Comparison of ENCODE assay signal across 2 cellular contexts in the genomic region with DNA sequence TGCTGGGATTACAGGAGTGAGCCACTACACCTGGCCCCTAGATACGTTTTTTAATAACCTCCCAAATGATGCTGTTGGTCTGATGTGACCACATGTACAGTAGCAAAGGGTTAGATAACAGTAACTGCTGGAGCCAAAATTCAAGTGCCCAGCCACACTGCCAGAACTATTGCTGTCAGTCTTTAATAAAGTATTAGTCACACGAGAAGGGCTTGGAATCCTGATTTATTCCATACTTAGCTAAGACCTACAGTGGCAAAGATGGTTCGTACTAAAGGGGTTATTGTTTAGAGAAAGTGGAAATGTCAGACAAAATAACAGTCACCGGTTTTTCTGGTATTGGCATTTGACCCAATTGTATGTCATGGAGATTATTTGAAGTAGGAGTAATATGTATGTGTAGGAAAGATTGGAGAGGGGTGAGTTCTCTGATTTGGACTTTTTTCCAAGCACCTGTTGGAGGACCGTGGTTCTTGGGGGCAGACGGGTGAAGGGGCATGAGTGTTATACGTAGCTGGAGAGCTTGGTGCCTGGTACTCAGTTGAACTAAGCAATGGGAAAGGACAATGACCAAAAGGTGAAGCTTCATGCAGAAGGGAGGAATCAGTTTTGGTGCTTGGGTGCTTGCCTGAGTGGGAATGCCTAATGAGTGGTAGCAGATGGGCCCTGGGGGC.
TF ChIP-seq lines count a peak whose summit lies in the region.

No MANE protein-coding gene starts in this region.

TF ChIP-seq in A549, 52 proteins besides CTCF, POLR2A, EP300 and RAD21 (continued from another document):
- TF ChIP-seq, protein P1, sequence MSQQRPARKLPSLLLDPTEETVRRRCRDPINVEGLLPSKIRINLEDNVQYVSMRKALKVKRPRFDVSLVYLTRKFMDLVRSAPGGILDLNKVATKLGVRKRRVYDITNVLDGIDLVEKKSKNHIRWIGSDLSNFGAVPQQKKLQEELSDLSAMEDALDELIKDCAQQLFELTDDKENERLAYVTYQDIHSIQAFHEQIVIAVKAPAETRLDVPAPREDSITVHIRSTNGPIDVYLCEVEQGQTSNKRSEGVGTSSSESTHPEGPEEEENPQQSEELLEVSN (IDR thresholded peaks at IDR 0.05; ENCODE audit: borderline replicate concordance, low read depth): no peak
- TF ChIP-seq EHMT2 (IDR thresholded peaks at IDR 0.05; ENCODE audit: low read depth) (no peak), JUN (IDR thresholded peaks at IDR 0.05) (peak in 1 of 2 experiments; percentile 27; a peak in 2 of 5 replicates), BHLHE40 (IDR thresholded peaks at IDR 0.05; ENCODE audit: low read depth, low read length) (no peak), HOXA7 (CRISPR knock-in tag; IDR thresholded peaks at IDR 0.05) (0 out of 2 replicates have a peak, but pooled peaks have one; percentile 73), NFE2L2 (conservative IDR thresholded peaks at IDR 0.05; ENCODE audit: low read length) (no peak), FOSB (CRISPR knock-in tag; IDR thresholded peaks at IDR 0.05) (peak; percentile 92), JUNB (IDR thresholded peaks at IDR 0.05) (no peak), SREBF2 (IDR thresholded peaks at IDR 0.05) (no peak), TFCP2L1 (CRISPR knock-in tag; IDR thresholded peaks at IDR 0.05) (peak; percentile 28; the same call in 1 of the 2 replicates)
- TF ChIP-seq, protein P2, sequence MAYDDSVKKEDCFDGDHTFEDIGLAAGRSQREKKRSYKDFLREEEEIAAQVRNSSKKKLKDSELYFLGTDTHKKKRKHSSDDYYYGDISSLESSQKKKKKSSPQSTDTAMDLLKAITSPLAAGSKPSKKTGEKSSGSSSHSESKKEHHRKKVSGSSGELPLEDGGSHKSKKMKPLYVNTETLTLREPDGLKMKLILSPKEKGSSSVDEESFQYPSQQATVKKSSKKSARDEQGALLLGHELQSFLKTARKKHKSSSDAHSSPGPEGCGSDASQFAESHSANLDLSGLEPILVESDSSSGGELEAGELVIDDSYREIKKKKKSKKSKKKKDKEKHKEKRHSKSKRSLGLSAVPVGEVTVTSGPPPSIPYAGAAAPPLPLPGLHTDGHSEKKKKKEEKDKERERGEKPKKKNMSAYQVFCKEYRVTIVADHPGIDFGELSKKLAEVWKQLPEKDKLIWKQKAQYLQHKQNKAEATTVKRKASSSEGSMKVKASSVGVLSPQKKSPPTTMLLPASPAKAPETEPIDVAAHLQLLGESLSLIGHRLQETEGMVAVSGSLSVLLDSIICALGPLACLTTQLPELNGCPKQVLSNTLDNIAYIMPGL (CRISPR knock-in tag; IDR thresholded peaks at IDR 0.05; ENCODE audit: borderline replicate concordance): no peak

TF ChIP-seq in SK-N-SH, 30 proteins besides CTCF, POLR2A, EP300 and RAD21 (continued from another document):
- TF ChIP-seq, protein P3, sequence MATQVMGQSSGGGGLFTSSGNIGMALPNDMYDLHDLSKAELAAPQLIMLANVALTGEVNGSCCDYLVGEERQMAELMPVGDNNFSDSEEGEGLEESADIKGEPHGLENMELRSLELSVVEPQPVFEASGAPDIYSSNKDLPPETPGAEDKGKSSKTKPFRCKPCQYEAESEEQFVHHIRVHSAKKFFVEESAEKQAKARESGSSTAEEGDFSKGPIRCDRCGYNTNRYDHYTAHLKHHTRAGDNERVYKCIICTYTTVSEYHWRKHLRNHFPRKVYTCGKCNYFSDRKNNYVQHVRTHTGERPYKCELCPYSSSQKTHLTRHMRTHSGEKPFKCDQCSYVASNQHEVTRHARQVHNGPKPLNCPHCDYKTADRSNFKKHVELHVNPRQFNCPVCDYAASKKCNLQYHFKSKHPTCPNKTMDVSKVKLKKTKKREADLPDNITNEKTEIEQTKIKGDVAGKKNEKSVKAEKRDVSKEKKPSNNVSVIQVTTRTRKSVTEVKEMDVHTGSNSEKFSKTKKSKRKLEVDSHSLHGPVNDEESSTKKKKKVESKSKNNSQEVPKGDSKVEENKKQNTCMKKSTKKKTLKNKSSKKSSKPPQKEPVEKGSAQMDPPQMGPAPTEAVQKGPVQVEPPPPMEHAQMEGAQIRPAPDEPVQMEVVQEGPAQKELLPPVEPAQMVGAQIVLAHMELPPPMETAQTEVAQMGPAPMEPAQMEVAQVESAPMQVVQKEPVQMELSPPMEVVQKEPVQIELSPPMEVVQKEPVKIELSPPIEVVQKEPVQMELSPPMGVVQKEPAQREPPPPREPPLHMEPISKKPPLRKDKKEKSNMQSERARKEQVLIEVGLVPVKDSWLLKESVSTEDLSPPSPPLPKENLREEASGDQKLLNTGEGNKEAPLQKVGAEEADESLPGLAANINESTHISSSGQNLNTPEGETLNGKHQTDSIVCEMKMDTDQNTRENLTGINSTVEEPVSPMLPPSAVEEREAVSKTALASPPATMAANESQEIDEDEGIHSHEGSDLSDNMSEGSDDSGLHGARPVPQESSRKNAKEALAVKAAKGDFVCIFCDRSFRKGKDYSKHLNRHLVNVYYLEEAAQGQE (IDR thresholded peaks at IDR 0.05; ENCODE audit: low read depth, low read length): no peak
- TF ChIP-seq MEF2A (IDR thresholded peaks at IDR 0.05; ENCODE audit: borderline replicate concordance, low read depth) (no peak), NRF1 (IDR thresholded peaks at IDR 0.05; ENCODE audit: low read depth, low read length) (no peak), NFIC (IDR thresholded peaks at IDR 0.05; ENCODE audit: borderline replicate concordance) (no peak), FOXM1 (IDR thresholded peaks at IDR 0.05; ENCODE audit: low read depth) (no peak), RFX5 (IDR thresholded peaks at IDR 0.05; ENCODE audit: low read length) (no peak), SMC3 (IDR thresholded peaks at IDR 0.05; ENCODE audit: low read depth, low read length) (no peak), YY1 (IDR thresholded peaks at IDR 0.05; ENCODE audit: low read depth) (no peak), TEAD4 (IDR thresholded peaks at IDR 0.05; ENCODE audit: borderline replicate concordance, insufficient read depth) (no peak), POLR2AphosphoS5 (IDR thresholded peaks at IDR 0.05; ENCODE audit: low read depth, low read length) (no peak), ELF1 (IDR thresholded peaks at IDR 0.05) (no peak), FOSL2 (IDR thresholded peaks at IDR 0.05; ENCODE audit: borderline replicate concordance, low read depth) (no peak), CHD2 (IDR thresholded peaks at IDR 0.05; ENCODE audit: low read length, partially characterized antibody) (no peak)
- TF ChIP-seq, protein P4, sequence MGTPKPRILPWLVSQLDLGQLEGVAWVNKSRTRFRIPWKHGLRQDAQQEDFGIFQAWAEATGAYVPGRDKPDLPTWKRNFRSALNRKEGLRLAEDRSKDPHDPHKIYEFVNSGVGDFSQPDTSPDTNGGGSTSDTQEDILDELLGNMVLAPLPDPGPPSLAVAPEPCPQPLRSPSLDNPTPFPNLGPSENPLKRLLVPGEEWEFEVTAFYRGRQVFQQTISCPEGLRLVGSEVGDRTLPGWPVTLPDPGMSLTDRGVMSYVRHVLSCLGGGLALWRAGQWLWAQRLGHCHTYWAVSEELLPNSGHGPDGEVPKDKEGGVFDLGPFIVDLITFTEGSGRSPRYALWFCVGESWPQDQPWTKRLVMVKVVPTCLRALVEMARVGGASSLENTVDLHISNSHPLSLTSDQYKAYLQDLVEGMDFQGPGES (IDR thresholded peaks at IDR 0.05; ENCODE audit: low read depth, low read length): no peak
- TF ChIP-seq, protein P5, sequence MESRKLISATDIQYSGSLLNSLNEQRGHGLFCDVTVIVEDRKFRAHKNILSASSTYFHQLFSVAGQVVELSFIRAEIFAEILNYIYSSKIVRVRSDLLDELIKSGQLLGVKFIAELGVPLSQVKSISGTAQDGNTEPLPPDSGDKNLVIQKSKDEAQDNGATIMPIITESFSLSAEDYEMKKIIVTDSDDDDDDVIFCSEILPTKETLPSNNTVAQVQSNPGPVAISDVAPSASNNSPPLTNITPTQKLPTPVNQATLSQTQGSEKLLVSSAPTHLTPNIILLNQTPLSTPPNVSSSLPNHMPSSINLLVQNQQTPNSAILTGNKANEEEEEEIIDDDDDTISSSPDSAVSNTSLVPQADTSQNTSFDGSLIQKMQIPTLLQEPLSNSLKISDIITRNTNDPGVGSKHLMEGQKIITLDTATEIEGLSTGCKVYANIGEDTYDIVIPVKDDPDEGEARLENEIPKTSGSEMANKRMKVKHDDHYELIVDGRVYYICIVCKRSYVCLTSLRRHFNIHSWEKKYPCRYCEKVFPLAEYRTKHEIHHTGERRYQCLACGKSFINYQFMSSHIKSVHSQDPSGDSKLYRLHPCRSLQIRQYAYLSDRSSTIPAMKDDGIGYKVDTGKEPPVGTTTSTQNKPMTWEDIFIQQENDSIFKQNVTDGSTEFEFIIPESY (IDR thresholded peaks at IDR 0.05; ENCODE audit: borderline replicate concordance, low read depth): no peak
- TF ChIP-seq, protein P6, sequence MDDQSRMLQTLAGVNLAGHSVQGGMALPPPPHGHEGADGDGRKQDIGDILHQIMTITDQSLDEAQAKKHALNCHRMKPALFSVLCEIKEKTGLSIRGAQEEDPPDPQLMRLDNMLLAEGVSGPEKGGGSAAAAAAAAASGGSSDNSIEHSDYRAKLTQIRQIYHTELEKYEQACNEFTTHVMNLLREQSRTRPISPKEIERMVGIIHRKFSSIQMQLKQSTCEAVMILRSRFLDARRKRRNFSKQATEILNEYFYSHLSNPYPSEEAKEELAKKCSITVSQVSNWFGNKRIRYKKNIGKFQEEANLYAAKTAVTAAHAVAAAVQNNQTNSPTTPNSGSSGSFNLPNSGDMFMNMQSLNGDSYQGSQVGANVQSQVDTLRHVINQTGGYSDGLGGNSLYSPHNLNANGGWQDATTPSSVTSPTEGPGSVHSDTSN (IDR thresholded peaks at IDR 0.05): no peak
